18 cellular contexts compared by ENCODE assay signal in the genomic region with DNA sequence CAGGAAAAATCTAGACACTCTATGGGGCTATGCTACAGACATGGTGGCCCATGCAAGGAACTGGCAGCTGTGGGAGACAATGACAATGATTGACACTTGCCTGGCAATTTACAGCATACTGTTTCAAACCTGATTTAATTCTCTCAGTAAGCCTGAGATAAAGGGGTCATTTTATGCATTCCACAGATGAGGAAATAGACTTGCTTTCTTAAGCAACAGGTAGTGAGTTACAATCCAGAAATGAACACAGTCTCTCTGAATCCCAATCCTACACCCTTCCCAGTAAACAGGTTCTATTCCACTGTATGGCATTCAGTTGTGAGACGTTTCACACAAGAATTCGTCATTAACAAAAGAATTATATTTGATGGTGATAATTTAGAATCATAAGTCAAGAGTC.
"Had no signal": no experiment of that assay in that cellular context is flagged by ENCODE, and none has a peak within 500 bp of the region (broad histone marks: within the 10 kb centered on the region; RNA-seq: fewer than 3 reads in every experiment).

No MANE protein-coding gene starts in this region.

- H3K27me3 ChIP-seq: adrenal gland, colonic mucosa, esophagus muscularis mucosa, pancreas, testis, upper lobe of left lung had no signal

- DNase-seq: activated CD4-positive, alpha-beta T cell treated with anti-CD3 and anti-CD28 coated beads, Interleukin-2, amount 50 U/mL, for 4 hours; activated CD4-positive, CD25-positive, alpha-beta regulatory T cell treated with anti-CD3 and anti-CD28 coated beads, Interleukin-2, amount 50 U/mL, for 72 hours; activated effector memory CD4-positive, alpha-beta T cell treated with anti-CD3 and anti-CD28 coated beads, Interleukin-2, amount 50 U/mL, for 16 hours; activated T-cell treated with anti-CD3 and anti-CD28 coated beads, Interleukin-2, amount 50 U/mL, for 72 hours; adrenal gland; colonic mucosa; immature natural killer cell; mucosa of descending colon; naive B cell; pancreas; stimulated activated CD4-positive, alpha-beta T cell treated with anti-CD3 and anti-CD28 coated beads, Interleukin-4, amount 100 ng/mL, for 4 hours; testis; upper lobe of left lung had no signal

- H3K27ac ChIP-seq: adrenal gland, colonic mucosa, esophagus muscularis mucosa, pancreas, testis, upper lobe of left lung, VCaP had no signal

- H3K36me3 Mint-ChIP-seq: memory B cell had no signal

- FAIRE-seq: pancreas had no signal

- H3K4me1 ChIP-seq: colonic mucosa, pancreas had no signal

- H3K36me3 ChIP-seq: adrenal gland, colonic mucosa, esophagus muscularis mucosa, pancreas, upper lobe of left lung had no signal

- H3K4me3 ChIP-seq: adrenal gland, colonic mucosa, esophagus muscularis mucosa, mucosa of descending colon, pancreas, testis, upper lobe of left lung had no signal

- H3K27ac Mint-ChIP-seq: activated naive CD4-positive, alpha-beta T cell treated with anti-CD3 and anti-CD28 coated beads, Interleukin-2, amount 50 U/mL, for 72 hours; immature natural killer cell; memory B cell; naive B cell; stimulated activated memory B cell treated with anti-CD40 and anti-IgM and Interleukin-4, amounts not matched to agents 10 μg/mL and 1 μg/mL and 100 μg/mL, for 72 hours had no signal

- H3K9me3 ChIP-seq: adrenal gland, colonic mucosa, esophagus muscularis mucosa, mucosa of descending colon, pancreas, testis, upper lobe of left lung had no signal

- H3K4me3 Mint-ChIP-seq: immature natural killer cell; memory B cell; stimulated activated memory B cell treated with anti-CD40 and anti-IgM and Interleukin-4, amounts not matched to agents 10 μg/mL and 1 μg/mL and 100 μg/mL, for 72 hours had no signal
